Comparison of ENCODE assay signal across 29 cellular contexts in genomic region chr15:78842519-78842918, GRCh38. TPM values are rescaled to one million over a fixed set of nuclear protein-coding genes. Genes with fewer than 3 reads are reported as not detected.
A peak's percentile ranks its signal among the peaks of the same experiment; 100 is the strongest.
DNase-seq lines count a peak whose midpoint lies in the region; ATAC-seq and TF ChIP-seq lines count a peak whose summit lies in the region.
"Had no signal": no experiment of that assay in that cellular context is flagged by ENCODE, and none has a peak within 500 bp of the region (broad histone marks: within the 10 kb centered on the region; RNA-seq: fewer than 3 reads in every experiment).

No MANE protein-coding gene starts in this region.

- intact Hi-C loops in left cardiac atrium (cut with DNase I): no loop called here
- intact Hi-C loops in colonic mucosa (cut with DNase I): no loop called here

- in situ Hi-C loops in GM13977 (cut with MboI; ENCODE audit: low pct_unique_long_range_greater_than_20kb, low sequenced_read_pairs, unreplicated experiment): no loop called here

- no peak overlapping the region for H3K4me3 Mint-ChIP-seq in stimulated activated memory B cell treated with anti-CD40 and anti-IgM and Interleukin-4, amounts not matched to agents 10 μg/mL and 1 μg/mL and 100 μg/mL, for 72 hours
- no peak overlapping the region for H3K4me3 Mint-ChIP-seq in chondrocyte (ENCODE audit: unreplicated experiment)
- H3K4me3 Mint-ChIP-seq: activated CD4-positive, alpha-beta T cell treated with anti-CD3 and anti-CD28 coated beads, Interleukin-2, amount 10 ng/mL, durations not matched to agents 24 days and 14 days; activated naive CD4-positive, alpha-beta T cell treated with anti-CD3 and anti-CD28 coated beads for 36 hours; activated T-cell treated with anti-CD3 and anti-CD28 coated beads, Interleukin-2, amount 50 U/mL, for 24 hours; CD14-positive monocyte; IgD-negative memory B cell; naive thymus-derived CD4-positive, alpha-beta T cell had no signal

- no peak overlapping the region for H3K9ac ChIP-seq in colonic mucosa (ENCODE audit: low read depth in 2 of 2, low read length in 2 of 2)

- no peak overlapping the region for H3K27ac ChIP-seq in colonic mucosa
- H3K27ac ChIP-seq: Peyer's patch, WERI-Rb-1 had no signal

- no peaks in the 10 kb centered on the region for H3K36me3 Mint-ChIP-seq in stimulated activated memory B cell treated with anti-CD40 and anti-IgM and Interleukin-4, amounts not matched to agents 10 μg/mL and 1 μg/mL and 100 μg/mL, for 72 hours
- no peaks in the 10 kb centered on the region for H3K36me3 Mint-ChIP-seq in chondrocyte (ENCODE audit: low read depth)
- H3K36me3 Mint-ChIP-seq: CD14-positive monocyte; IgD-negative memory B cell; naive thymus-derived CD4-positive, alpha-beta T cell had no signal

- no peaks in the 10 kb centered on the region for H3K27me3 ChIP-seq in colonic mucosa
- H3K27me3 ChIP-seq: Peyer's patch had no signal

- peaks cover 32% of the 10 kb centered on the region for H3K4me1 Mint-ChIP-seq in stimulated activated memory B cell treated with anti-CD40 and anti-IgM and Interleukin-4, amounts not matched to agents 10 μg/mL and 1 μg/mL and 100 μg/mL, for 72 hours
- H3K4me1 Mint-ChIP-seq in chondrocyte (ENCODE audit: low read depth): peaks cover 25% of the 10 kb centered on the region
- H3K4me1 Mint-ChIP-seq: CD14-positive monocyte; naive thymus-derived CD4-positive, alpha-beta T cell had no signal

- DNase-seq in GM13977 (ENCODE audit: low spot score): peak; percentile 76
- DNase-seq in chondrocyte (ENCODE audit: low spot score): no peak
- DNase-seq in left cardiac atrium: no peak
- no peak for DNase-seq in colonic mucosa
- DNase-seq: activated CD4-positive, alpha-beta T cell treated with anti-CD3 and anti-CD28 coated beads, Interleukin-2, amount 10 ng/mL, durations not matched to agents 24 days and 14 days; activated naive CD4-positive, alpha-beta T cell treated with anti-CD3 and anti-CD28 coated beads for 36 hours; activated T-cell treated with anti-CD3 and anti-CD28 coated beads, Interleukin-2, amount 50 U/mL, for 24 hours; effector memory CD4-positive, alpha-beta T cell; EL; erythroblast; head of caudate nucleus; midbrain; naive thymus-derived CD4-positive, alpha-beta T cell; NCI-H1048; NCI-H1694 treated with DMSO at 0.1 percent for 48 hours; NCI-H2171 treated with DMSO at 0.1 percent for 48 hours; NCI-H510A treated with DMSO at 0.1 percent for 48 hours; occipital lobe; Peyer's patch; SHP77 treated with DMSO at 0.1 percent for 48 hours; stimulated activated CD4-positive, alpha-beta T cell treated with anti-CD3 and anti-CD28 coated beads, Interleukin-4, amount 100 ng/mL, for 4 hours; stimulated activated naive CD4-positive, alpha-beta T cell treated with Interleukin-2 at 50 U/mL for 16 hours; WERI-Rb-1 had no signal

- H3K27ac Mint-ChIP-seq in stimulated activated memory B cell treated with anti-CD40 and anti-IgM and Interleukin-4, amounts not matched to agents 10 μg/mL and 1 μg/mL and 100 μg/mL, for 72 hours: peak overlapping the region; percentile 82
- H3K27ac Mint-ChIP-seq in chondrocyte (ENCODE audit: unreplicated experiment): no peak overlapping the region
- H3K27ac Mint-ChIP-seq: activated CD4-positive, alpha-beta T cell treated with anti-CD3 and anti-CD28 coated beads, Interleukin-2, amount 10 ng/mL, durations not matched to agents 24 days and 14 days; activated naive CD4-positive, alpha-beta T cell treated with anti-CD3 and anti-CD28 coated beads for 36 hours; activated T-cell treated with anti-CD3 and anti-CD28 coated beads, Interleukin-2, amount 50 U/mL, for 24 hours; CD14-positive monocyte; IgD-negative memory B cell; naive thymus-derived CD4-positive, alpha-beta T cell had no signal

- H3K27me3 Mint-ChIP-seq in stimulated activated memory B cell treated with anti-CD40 and anti-IgM and Interleukin-4, amounts not matched to agents 10 μg/mL and 1 μg/mL and 100 μg/mL, for 72 hours: no peaks in the 10 kb centered on the region
- H3K27me3 Mint-ChIP-seq in chondrocyte (ENCODE audit: low read depth): peaks cover 2% of the 10 kb centered on the region
- H3K27me3 Mint-ChIP-seq: activated T-cell treated with anti-CD3 and anti-CD28 coated beads, Interleukin-2, amount 50 U/mL, for 24 hours; naive thymus-derived CD4-positive, alpha-beta T cell had no signal

- ATAC-seq in GM21576 (IDR thresholded peaks at IDR 0.05; ENCODE audit: unreplicated experiment) (peak; percentile 53), HG03095 (IDR thresholded peaks at IDR 0.05; ENCODE audit: unreplicated experiment) (peak; percentile 65), left cardiac atrium (no peak)
- ATAC-seq in stimulated activated memory B cell treated with anti-CD40 and anti-IgM and Interleukin-4, amounts not matched to agents 10 μg/mL and 1 μg/mL and 100 μg/mL, for 72 hours: peak; percentile 53
- ATAC-seq: naive thymus-derived CD4-positive, alpha-beta T cell had no signal

- no peak overlapping the region for H3K4me3 ChIP-seq in colonic mucosa
- H3K4me3 ChIP-seq: Peyer's patch, thoracic aorta had no signal

- no peaks in the 10 kb centered on the region for H3K9me3 ChIP-seq in colonic mucosa
- H3K9me3 ChIP-seq: Peyer's patch, thoracic aorta had no signal

- H3K9me3 Mint-ChIP-seq in stimulated activated memory B cell treated with anti-CD40 and anti-IgM and Interleukin-4, amounts not matched to agents 10 μg/mL and 1 μg/mL and 100 μg/mL, for 72 hours: no peaks in the 10 kb centered on the region
- H3K9me3 Mint-ChIP-seq in chondrocyte (ENCODE audit: low read depth): no peaks in the 10 kb centered on the region
- H3K9me3 Mint-ChIP-seq: activated CD4-positive, alpha-beta T cell treated with anti-CD3 and anti-CD28 coated beads, Interleukin-2, amount 10 ng/mL, durations not matched to agents 24 days and 14 days; activated naive CD4-positive, alpha-beta T cell treated with anti-CD3 and anti-CD28 coated beads for 36 hours; activated T-cell treated with anti-CD3 and anti-CD28 coated beads, Interleukin-2, amount 50 U/mL, for 24 hours; IgD-negative memory B cell; naive thymus-derived CD4-positive, alpha-beta T cell had no signal

- H3K36me3 ChIP-seq in colonic mucosa: no peaks in the 10 kb centered on the region
- H3K36me3 ChIP-seq: Peyer's patch, thoracic aorta, WERI-Rb-1 had no signal

- no peaks in the 10 kb centered on the region for H3K4me1 ChIP-seq in colonic mucosa
- H3K4me1 ChIP-seq: Peyer's patch had no signal

- TF ChIP-seq CTCF in GM13977 (IDR thresholded peaks at IDR 0.05; ENCODE audit: extremely low read depth, insufficient read depth, missing control alignments): no peak
- no peak for TF ChIP-seq CTCF in chondrocyte (IDR thresholded peaks at IDR 0.05)
- TF ChIP-seq CTCF in colonic mucosa (IDR thresholded peaks at IDR 0.05): no peak

RNA-seq across cellular contexts. Expression of gene MORF4L1, which starts 30.2 kb away (rescaled TPM):
- total RNA-seq in chondrocyte (491 to 545 TPM (median 512 TPM) in 3 replicates), left cardiac atrium (100 to 1,000 TPM; 306 to 401 TPM), colonic mucosa (100 to 1,000 TPM; 221 to 237 TPM)

RNA-seq across cellular contexts. Expression of gene ADAMTS7, which starts 31.3 kb away (rescaled TPM):
- total RNA-seq in chondrocyte (111 to 144 TPM (median 113 TPM) in 3 replicates), left cardiac atrium (10 to 100 TPM; 35.8 to 45.9 TPM), colonic mucosa (1 to 10 TPM; 1.6 to 1.8 TPM)

Comparison
In these comparisons a context has a peak if more than half of its experiments do, and no peak if none do; other contexts are left out.
1. ATAC-seq: peak in GM21576 (single experiment), HG03095 (single experiment) and stimulated activated memory B cell treated with anti-CD40 and anti-IgM and Interleukin-4, amounts not matched to agents 10 μg/mL and 1 μg/mL and 100 μg/mL, for 72 hours (single experiment); none in left cardiac atrium (0 of 2).
2. RNA of gene ADAMTS7, which starts 31.3 kb away (total RNA-seq): 111 to 144 TPM in chondrocyte and 35.8 to 45.9 TPM in left cardiac atrium; 1.6 to 1.8 TPM in colonic mucosa; every median in the first group is over 10 times any median in the second.